9 cellular contexts compared by ENCODE assay signal in the genomic region with DNA sequence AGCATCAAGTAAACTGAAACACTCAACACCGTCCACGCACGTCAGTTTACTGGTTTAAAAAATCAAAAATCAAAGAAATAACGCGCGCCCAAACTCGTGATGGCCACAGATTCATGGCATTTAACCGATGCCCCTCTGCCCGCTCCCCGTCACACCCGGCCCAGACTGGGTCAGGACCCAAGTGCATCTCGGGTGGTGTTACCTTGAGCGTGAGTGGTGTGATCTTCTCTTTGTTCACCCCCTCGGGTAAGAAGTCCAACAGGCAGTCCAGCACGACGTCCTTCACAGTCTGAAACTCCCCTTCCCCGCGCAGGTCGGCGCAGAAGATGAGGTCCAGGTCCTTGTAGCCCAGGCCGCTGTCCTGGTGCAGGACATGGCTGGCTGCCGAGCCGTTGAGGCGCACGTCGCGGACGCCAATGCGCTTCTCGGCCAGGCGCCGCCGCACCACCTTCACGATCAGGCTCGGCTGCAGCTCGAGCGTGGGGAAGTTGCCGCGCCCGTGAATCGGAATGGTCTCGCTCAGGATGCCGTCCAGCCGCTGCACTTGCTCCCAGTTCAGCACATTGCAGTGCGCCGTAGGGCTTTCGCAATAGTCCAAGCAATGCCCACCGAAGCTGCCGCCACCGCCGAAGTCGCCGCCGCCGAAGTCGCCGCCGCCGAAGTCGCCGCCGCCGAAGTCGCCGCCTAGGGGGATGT. TPM values are rescaled to one million over a fixed set of nuclear protein-coding genes. Genes with fewer than 3 reads are reported as not detected.
DNase-seq lines count a peak whose midpoint lies in the region; ATAC-seq lines count a peak whose summit lies in the region.
"Had no signal": no experiment of that assay in that cellular context is flagged by ENCODE, and none has a peak within 500 bp of the region (broad histone marks: within the 10 kb centered on the region; RNA-seq: fewer than 3 reads in every experiment).

No MANE protein-coding gene starts in this region.

- H3K4me1 ChIP-seq in adipocyte (ENCODE audit: control insufficient read depth, insufficient read depth, low read length), result peaks cover 37% of the 10 kb centered on the region
- H3K4me1 ChIP-seq: BLaER1 treated with 17β-estradiol and CSF1 and Interleukin-3, amounts not matched to agents 10 nM and 100 nM had no signal

- intact Hi-C loops in left cardiac atrium (cut with DNase I) (loop anchor here in 1 of 2 donors (5.0 to 10.0 kb wide), 6 partner anchors 233 to 1144 kb away; no protein-coding TSS in a partner anchor), posterior vena cava (cut with DNase I) (loop anchor here (5.0 to 10.0 kb wide), 4 partner anchors 146 to 1147 kb away; no protein-coding TSS in a partner anchor)

- peak overlapping the region; percentile 95 for H3K4me3 ChIP-seq in adipocyte (ENCODE audit: low read length)
- H3K4me3 ChIP-seq: BLaER1 treated with 17β-estradiol and CSF1 and Interleukin-3, amounts not matched to agents 10 nM and 100 nM had no signal

- ATAC-seq in left cardiac atrium (peak; percentile 12 to 17), HG03439 (IDR thresholded peaks at IDR 0.05; ENCODE audit: unreplicated experiment) (no peak)

- no peaks in the 10 kb centered on the region for H3K27me3 ChIP-seq in adipocyte (replicated peaks; ENCODE audit: control insufficient read depth, insufficient read depth, low read length)
- H3K27me3 ChIP-seq: BLaER1 treated with 17β-estradiol and CSF1 and Interleukin-3, amounts not matched to agents 10 nM and 100 nM had no signal

- DNase-seq in NCI-H2029 (lab: John Stamatoyannopoulos, UW) (peak; percentile 41), NCI-H2029 treated with DMSO at 0.1 percent for 48 hours (lab: John Stamatoyannopoulos, UW) (no peak), RPMI7951 (ENCODE audit: low read depth) (peak; percentile 60), adipocyte (ENCODE audit: low read depth) (peak; percentile 74), left cardiac atrium (peak; percentile 81), posterior vena cava (ENCODE audit: low spot score) (peak; percentile 92), pons (ENCODE audit: low spot score) (no peak)

- peaks cover 10% of the 10 kb centered on the region for H3K36me3 ChIP-seq in adipocyte (ENCODE audit: control insufficient read depth, insufficient read depth, low read length, severe bottlenecking)
- H3K36me3 ChIP-seq: BLaER1 treated with 17β-estradiol and CSF1 and Interleukin-3, amounts not matched to agents 10 nM and 100 nM had no signal

- H3K9me3 ChIP-seq in adipocyte (ENCODE audit: control insufficient read depth, low read length), result no peaks in the 10 kb centered on the region

- H3K9ac ChIP-seq in adipocyte (ENCODE audit: low read length), result peak overlapping the region; percentile 87
- H3K9ac ChIP-seq: BLaER1 treated with 17β-estradiol and CSF1 and Interleukin-3, amounts not matched to agents 10 nM and 100 nM had no signal

RNA-seq across cellular contexts. Expression of a gene that starts 0.9 kb away (rescaled TPM):
- 14.8 and 15.5 TPM in 2 replicates for total RNA-seq in RPMI7951 (2014; rRNA removed; shearing (Covaris generic))
- total RNA-seq in left cardiac atrium, result 10 to 100 TPM; 30.0 to 36.6 TPM
- 10 to 100 TPM; 43.6 to 58.2 TPM for total RNA-seq in posterior vena cava

Comparison
In these comparisons a context has a peak if more than half of its experiments do, and no peak if none do; other contexts are left out.
1. DNase-seq: peak in NCI-H2029 (single experiment), RPMI7951 (single experiment), adipocyte (single experiment), left cardiac atrium (single experiment) and posterior vena cava (single experiment); none in NCI-H2029 treated with DMSO at 0.1 percent for 48 hours (single experiment) and pons (single experiment).